15 cellular contexts compared by ENCODE assay signal in the genomic region with DNA sequence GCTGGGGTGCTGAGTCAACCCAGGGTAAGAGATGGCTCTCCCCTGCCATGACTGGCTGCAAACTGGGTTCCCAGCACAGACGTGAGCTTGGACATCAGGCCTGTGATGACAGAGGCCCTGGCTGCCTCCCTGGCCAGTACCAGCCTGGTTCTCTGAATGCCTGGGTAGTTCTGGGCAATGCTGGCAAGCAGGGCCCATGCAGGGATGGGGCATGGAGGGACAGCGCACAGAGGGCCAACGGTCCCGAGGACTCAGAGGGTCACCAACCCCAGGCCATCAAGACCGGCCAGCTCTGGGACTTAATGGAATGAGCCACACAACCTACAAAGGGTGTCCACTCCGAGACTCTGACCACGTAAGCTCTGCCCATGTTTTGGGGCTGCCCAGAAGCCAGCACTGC.
DNase-seq lines count a peak whose midpoint lies in the region; ATAC-seq and TF ChIP-seq lines count a peak whose summit lies in the region.
"Had no signal": no experiment of that assay in that cellular context is flagged by ENCODE, and none has a peak within 500 bp of the region (broad histone marks: within the 10 kb centered on the region; RNA-seq: fewer than 3 reads in every experiment).

No MANE protein-coding gene starts in this region.

- H3K4me2 ChIP-seq in BLaER1 treated with 17β-estradiol and CSF1 and Interleukin-3, amounts not matched to agents 10 nM and 100 nM: peak overlapping the region in 7 of 11 experiments; percentile 11 to 42 (median 34); a peak in 7 of 22 replicates
- peak overlapping the region; percentile 49 for H3K4me2 ChIP-seq in PC-9
- no peak overlapping the region for H3K4me2 ChIP-seq in neuronal stem cell (ENCODE audit: insufficient read depth, low read length, poor library complexity, severe bottlenecking)
- H3K4me2 ChIP-seq: KMS-11 had no signal

- H4K91ac ChIP-seq in neuronal stem cell (ENCODE audit: low read depth, low read length, poor library complexity): no peak overlapping the region

- intact Hi-C loops in PC-9 (cut with micrococcal nuclease; ENCODE audit: unreplicated experiment): no loop called here

- no peaks in the 10 kb centered on the region for H3K79me2 ChIP-seq in PC-9 (ENCODE audit: low read depth)

- H2AFZ ChIP-seq in PC-9 (no peak overlapping the region), neuronal stem cell (ENCODE audit: low read length) (no peak overlapping the region)

- CTCF ChIA-PET in PC-9 (lab: Charles Lee): no interaction called here

- peaks cover 0 to 13% (median 6%) of the 10 kb centered on the region in 10 experiments; a peak in 7 of 20 replicates for H3K4me1 ChIP-seq in BLaER1 treated with 17β-estradiol and CSF1 and Interleukin-3, amounts not matched to agents 10 nM and 100 nM
- H3K4me1 ChIP-seq in PC-9 (replicated peaks; ENCODE audit: insufficient read depth): peaks cover 28% of the 10 kb centered on the region
- H3K4me1 ChIP-seq in foreskin keratinocyte: peaks cover 24% of the 10 kb centered on the region
- H3K4me1 ChIP-seq in neuronal stem cell (ENCODE audit: control insufficient read depth in 2 of 2, insufficient read depth in 1 of 2, low read depth in 1 of 2, low read length in 2 of 2): peaks cover 0 to 5% of the 10 kb centered on the region in 2 donors
- H3K4me1 ChIP-seq: BE2C, SJSA1 had no signal

- H3F3A ChIP-seq in PC-9 (ENCODE audit: insufficient read depth, low read depth): peaks cover 6% of the 10 kb centered on the region; the same call in 1 of the 2 replicates

- no TSS peak for BruUV-seq in PC-9 (replicated peaks; lab: Mats Ljungman, UMichigan)

- no peak overlapping the region for H2BK120ac ChIP-seq in neuronal stem cell (ENCODE audit: low read depth, low read length)

- H3K4ac ChIP-seq in neuronal stem cell (ENCODE audit: low read length): no peak overlapping the region

- H3K4me3 ChIP-seq in BLaER1 treated with 17β-estradiol and CSF1 and Interleukin-3, amounts not matched to agents 10 nM and 100 nM: no peak overlapping the region
- H3K4me3 ChIP-seq in PC-9 (no peak overlapping the region), neuronal stem cell (ENCODE audit: low read length in 2 of 2) (peak overlapping the region in 1 of 2 donors; percentile 16)
- H3K4me3 ChIP-seq: MG63, SJSA1 had no signal

- peak overlapping the region; percentile 43 for H2BK15ac ChIP-seq in neuronal stem cell (ENCODE audit: low read length)

- H3K14ac ChIP-seq in neuronal stem cell (ENCODE audit: low read length): peak overlapping the region; percentile 15

- no peak for DNase-seq in PC-9
- DNase-seq in foreskin keratinocyte: no peak
- no peak for DNase-seq in neuronal stem cell (ENCODE audit: low spot score)
- no peak for DNase-seq in DMS153 (lab: John Stamatoyannopoulos, UW)
- DNase-seq: BE2C, GOT3, NCI-H1105, NCI-H2171, NCI-H510A treated with DMSO at 0.1 percent for 48 hours had no signal

- peak overlapping the region; percentile 16 for H2AK5ac ChIP-seq in neuronal stem cell (ENCODE audit: low read depth, low read length)

- peak overlapping the region; percentile 73 for H3K18ac ChIP-seq in neuronal stem cell (ENCODE audit: low read length)

- POLR2A ChIA-PET in PC-9 (lab: Charles Lee; ENCODE audit: unreplicated experiment): no interaction called here

- no peak overlapping the region for H4K8ac ChIP-seq in neuronal stem cell (ENCODE audit: low read depth, low read length)

- no peak for TF ChIP-seq CTCF in PC-9 (conservative IDR thresholded peaks at IDR 0.05)
- no peak for TF ChIP-seq CTCF in foreskin keratinocyte (conservative IDR thresholded peaks at IDR 0.05)

- H3K9ac ChIP-seq in BLaER1 treated with 17β-estradiol and CSF1 and Interleukin-3, amounts not matched to agents 10 nM and 100 nM: no peak overlapping the region
- H3K9ac ChIP-seq in neuronal stem cell (ENCODE audit: low read depth, low read length, poor library complexity): peak overlapping the region; percentile 15
- H3K9ac ChIP-seq: KMS-11 had no signal

- no peaks in the 10 kb centered on the region for H3K9me2 ChIP-seq in PC-9 (ENCODE audit: insufficient read depth)

- no peaks in the 10 kb centered on the region for H3K27me3 ChIP-seq in BLaER1 treated with 17β-estradiol and CSF1 and Interleukin-3, amounts not matched to agents 10 nM and 100 nM
- H3K27me3 ChIP-seq in PC-9 (ENCODE audit: insufficient read depth, low read depth) (no peaks in the 10 kb centered on the region), foreskin keratinocyte (no peaks in the 10 kb centered on the region), neuronal stem cell (ENCODE audit: control insufficient read depth in 3 of 3, insufficient read depth in 3 of 3, low read depth in 1 of 3, low read length in 3 of 3) (no peaks in the 10 kb centered on the region)
- H3K27me3 ChIP-seq: BE2C, MG63 had no signal

- no peaks in the 10 kb centered on the region for H3K9me3 ChIP-seq in BLaER1 treated with 17β-estradiol and CSF1 and Interleukin-3, amounts not matched to agents 10 nM and 100 nM (replicated peaks in 1 of 11)
- H3K9me3 ChIP-seq in PC-9 (ENCODE audit: insufficient read depth, low read depth) (0 out of 2 replicates have a peak, but pooled peaks cover 3% of the 10 kb centered on the region), neuronal stem cell (replicated peaks in 1 of 2; ENCODE audit: control insufficient read depth in 2 of 2, insufficient read depth in 1 of 2, low read depth in 1 of 2, low read length in 2 of 2) (no peaks in the 10 kb centered on the region)
- H3K9me3 ChIP-seq: BE2C, SJSA1 had no signal

- H2BK12ac ChIP-seq in neuronal stem cell (ENCODE audit: low read length): no peak overlapping the region

- ATAC-seq in foreskin keratinocyte (peak; percentile 17), GM21825 (IDR thresholded peaks at IDR 0.05; ENCODE audit: unreplicated experiment) (no peak), GM18520 (IDR thresholded peaks at IDR 0.05; ENCODE audit: unreplicated experiment) (no peak)

- no peaks in the 10 kb centered on the region for H3K79me1 ChIP-seq in neuronal stem cell (ENCODE audit: low read depth, low read length)

- no peak overlapping the region for H3K23ac ChIP-seq in neuronal stem cell (ENCODE audit: low read depth, low read length, poor library complexity)

- H3K36me3 ChIP-seq in BLaER1 treated with 17β-estradiol and CSF1 and Interleukin-3, amounts not matched to agents 10 nM and 100 nM: no peaks in the 10 kb centered on the region
- no peaks in the 10 kb centered on the region for H3K36me3 ChIP-seq in PC-9 (ENCODE audit: low read depth)
- no peaks in the 10 kb centered on the region for H3K36me3 ChIP-seq in neuronal stem cell (replicated peaks in 1 of 2; ENCODE audit: control insufficient read depth in 2 of 2, insufficient read depth in 2 of 2, low read length in 2 of 2)
- H3K36me3 ChIP-seq: BE2C, MG63, SJSA1 had no signal

- no CpG with 5 or more reads among the region's 7 CpGs for WGBS in neuronal stem cell (ENCODE audit: extremely low coverage in 2 of 2, insufficient read length in 2 of 2, insufficient replicate concordance in 1 of 2), 2 donors

- no peak overlapping the region for H2BK5ac ChIP-seq in neuronal stem cell (ENCODE audit: low read length)

- no peak overlapping the region for H3K27ac ChIP-seq in BLaER1 treated with 17β-estradiol and CSF1 and Interleukin-3, amounts not matched to agents 10 nM and 100 nM
- H3K27ac ChIP-seq in PC-9 (peak overlapping the region; percentile 78), foreskin keratinocyte (peak overlapping the region; percentile 85), neuronal stem cell (replicated peaks; ENCODE audit: low read length) (no peak overlapping the region)
- H3K27ac ChIP-seq: KMS-11, SJSA1 had no signal

- no peaks in the 10 kb centered on the region for H4K20me1 ChIP-seq in BLaER1 treated with 17β-estradiol and CSF1 and Interleukin-3, amounts not matched to agents 10 nM and 100 nM
- no peaks in the 10 kb centered on the region for H4K20me1 ChIP-seq in PC-9 (ENCODE audit: insufficient read depth)

Comparison
In these comparisons a context has a peak if more than half of its experiments do, and no peak if none do; other contexts are left out.
1. H3K27ac ChIP-seq: peak in PC-9 (single experiment) and foreskin keratinocyte (single experiment); none in BLaER1 treated with 17β-estradiol and CSF1 and Interleukin-3, amounts not matched to agents 10 nM and 100 nM (0 of 11) and neuronal stem cell (single experiment).